17 cellular contexts compared by ENCODE assay signal in genomic region chr11:61472282-61472681, GRCh38. TPM values are rescaled to one million over a fixed set of nuclear protein-coding genes. Genes with fewer than 3 reads are reported as not detected.
A peak's percentile ranks its signal among the peaks of the same experiment; 100 is the strongest.
DNase-seq lines count a peak whose midpoint lies in the region; ATAC-seq and TF ChIP-seq lines count a peak whose summit lies in the region.
"Had no signal": no experiment of that assay in that cellular context is flagged by ENCODE, and none has a peak within 500 bp of the region (broad histone marks: within the 10 kb centered on the region; RNA-seq: fewer than 3 reads in every experiment).

No MANE protein-coding gene starts in this region.

- TF ChIP-seq CTCF in psoas muscle (IDR thresholded peaks at IDR 0.05): no peak
- no peak for TF ChIP-seq CTCF in endothelial cell (IDR thresholded peaks at IDR 0.05; ENCODE audit: unreplicated experiment)

- no peaks in the 10 kb centered on the region for H3K27me3 ChIP-seq in psoas muscle (ENCODE audit: insufficient read depth in 3 of 3, low read length in 2 of 3)
- no peaks in the 10 kb centered on the region for H3K27me3 ChIP-seq in aorta (ENCODE audit: control insufficient read depth in 1 of 2, insufficient read depth in 2 of 2, low read length in 1 of 2)
- H3K27me3 ChIP-seq: ovary had no signal

- H3K4me1 ChIP-seq in psoas muscle (peaks cover 23% of the 10 kb centered on the region), aorta (ENCODE audit: control insufficient read depth in 1 of 2, insufficient read depth in 2 of 2, low read length in 2 of 2) (no peaks in the 10 kb centered on the region)
- H3K4me1 ChIP-seq: foreskin keratinocyte had no signal

- H3K9me3 Mint-ChIP-seq in activated T-cell treated with anti-CD3 and anti-CD28 coated beads, Interleukin-2, amount 50 U/mL, for 24 hours: no peaks in the 10 kb centered on the region
- peaks cover 0 to 3% of the 10 kb centered on the region in 2 donors for H3K9me3 Mint-ChIP-seq in activated T-cell treated with anti-CD3 and anti-CD28 coated beads, Interleukin-2, amount 50 U/mL, for 72 hours
- H3K9me3 Mint-ChIP-seq in endothelial cell (ENCODE audit: unreplicated experiment): no peaks in the 10 kb centered on the region
- H3K9me3 Mint-ChIP-seq: activated T-helper 17 cell treated with anti-CD3 and anti-CD28 coated beads, Interleukin-2, amount 50 U/mL, for 72 hours; stimulated activated naive CD8-positive, alpha-beta T cell treated with anti-CD3 and anti-CD28 coated beads, Interleukin-15, Interleukin-2, amounts not matched to agents 100 ng/mL and 50 ng/mL, for 24 hours had no signal

- intact Hi-C loops in Right ventricle myocardium superior (cut with DNase I): loop anchor here (10.0 kb wide), 1 partner anchor 103 kb away; no protein-coding TSS in a partner anchor
- intact Hi-C loops in psoas muscle (cut with DNase I): loop anchor here in 1 of 2 donors (10.0 kb wide), 1 partner anchor 263 kb away; no protein-coding TSS in a partner anchor
- intact Hi-C loops in aorta (cut with DNase I): no loop called here

- peaks cover 0 to 14% of the 10 kb centered on the region in 2 donors for H3K36me3 ChIP-seq in psoas muscle (ENCODE audit: insufficient read depth in 1 of 2, low read depth in 1 of 2)
- H3K36me3 ChIP-seq in aorta (ENCODE audit: control insufficient read depth in 1 of 2, insufficient read depth in 2 of 2, low read length in 1 of 2): peaks cover 0 to 4% of the 10 kb centered on the region in 2 donors
- H3K36me3 ChIP-seq: ovary had no signal

- H3K27ac ChIP-seq in psoas muscle (peak overlapping the region; percentile 92), aorta (ENCODE audit: low read depth in 1 of 2, low read length in 2 of 2) (peak overlapping the region in 1 of 2 donors; percentile 79)
- H3K27ac ChIP-seq: foreskin keratinocyte had no signal

- H3K4me3 Mint-ChIP-seq in activated T-cell treated with anti-CD3 and anti-CD28 coated beads, Interleukin-2, amount 50 U/mL, for 24 hours: no peak overlapping the region
- no peak overlapping the region for H3K4me3 Mint-ChIP-seq in activated T-cell treated with anti-CD3 and anti-CD28 coated beads, Interleukin-2, amount 50 U/mL, for 72 hours
- no peak overlapping the region for H3K4me3 Mint-ChIP-seq in endothelial cell (ENCODE audit: unreplicated experiment)
- H3K4me3 Mint-ChIP-seq: activated T-helper 17 cell treated with anti-CD3 and anti-CD28 coated beads, Interleukin-2, amount 50 U/mL, for 72 hours; stimulated activated naive CD8-positive, alpha-beta T cell treated with anti-CD3 and anti-CD28 coated beads, Interleukin-15, Interleukin-2, amounts not matched to agents 100 ng/mL and 50 ng/mL, for 24 hours had no signal

- DNase-seq in activated T-cell treated with anti-CD3 and anti-CD28 coated beads, Interleukin-2, amount 50 U/mL, for 24 hours: no peak
- no peak for DNase-seq in activated T-cell treated with anti-CD3 and anti-CD28 coated beads, Interleukin-2, amount 50 U/mL, for 72 hours
- peak; percentile 88 for DNase-seq in Right ventricle myocardium superior
- peak; percentile 88 to 93 for DNase-seq in psoas muscle
- peak; percentile 90 to 92 for DNase-seq in aorta
- no peak for DNase-seq in NCI-H2081 treated with DMSO at 0.1 percent for 48 hours (lab: John Stamatoyannopoulos, UW)
- DNase-seq in endothelial cell (ENCODE audit: low spot score): no peak
- DNase-seq: 8988T; activated CD4-positive, alpha-beta T cell treated with anti-CD3 and anti-CD28 coated beads for 4 hours; foreskin keratinocyte; kidney; stimulated activated CD4-positive, alpha-beta T cell treated with anti-CD3 and anti-CD28 coated beads, Interleukin-4, amount 100 ng/mL, for 1 hour; SW 1271 had no signal

- peak overlapping the region; percentile 28 for H3K4me3 ChIP-seq in psoas muscle
- no peak overlapping the region for H3K4me3 ChIP-seq in aorta (ENCODE audit: low read length in 2 of 2)
- H3K4me3 ChIP-seq: ovary had no signal

- WGBS in psoas muscle, 3 donors: 20 to 42% (median 22%) methylated on average over 5 of the region's 5 CpGs
- WGBS in aorta, 2 donors: 8 to 10% methylated on average over 5 of the region's 5 CpGs

- no peaks in the 10 kb centered on the region for H3K27me3 Mint-ChIP-seq in activated T-cell treated with anti-CD3 and anti-CD28 coated beads, Interleukin-2, amount 50 U/mL, for 24 hours
- no peaks in the 10 kb centered on the region for H3K27me3 Mint-ChIP-seq in activated T-cell treated with anti-CD3 and anti-CD28 coated beads, Interleukin-2, amount 50 U/mL, for 72 hours (ENCODE audit: low read depth)
- peaks cover 1% of the 10 kb centered on the region for H3K27me3 Mint-ChIP-seq in endothelial cell (ENCODE audit: unreplicated experiment)
- H3K27me3 Mint-ChIP-seq: activated T-helper 17 cell treated with anti-CD3 and anti-CD28 coated beads, Interleukin-2, amount 50 U/mL, for 72 hours; stimulated activated naive CD8-positive, alpha-beta T cell treated with anti-CD3 and anti-CD28 coated beads, Interleukin-15, Interleukin-2, amounts not matched to agents 100 ng/mL and 50 ng/mL, for 24 hours had no signal

- no peak for ATAC-seq in activated T-cell treated with anti-CD3 and anti-CD28 coated beads, Interleukin-2, amount 50 U/mL, for 72 hours (replicated peaks in 1 of 2)
- ATAC-seq in Right ventricle myocardium superior (ENCODE audit: poor library complexity) (peak; percentile 86), psoas muscle (peak; percentile 88 to 92 (median 92)), aorta (ENCODE audit: low FRiP score) (peak; percentile 84), GM21528 (IDR thresholded peaks at IDR 0.05; ENCODE audit: low FRiP score, unreplicated experiment) (no peak)
- ATAC-seq: activated T-helper 17 cell treated with anti-CD3 and anti-CD28 coated beads, Interleukin-2, amount 50 U/mL, for 72 hours; foreskin keratinocyte had no signal

- peak overlapping the region; percentile 33 for H3K27ac Mint-ChIP-seq in activated T-cell treated with anti-CD3 and anti-CD28 coated beads, Interleukin-2, amount 50 U/mL, for 24 hours
- H3K27ac Mint-ChIP-seq in activated T-cell treated with anti-CD3 and anti-CD28 coated beads, Interleukin-2, amount 50 U/mL, for 72 hours: no peak overlapping the region
- no peak overlapping the region for H3K27ac Mint-ChIP-seq in endothelial cell (ENCODE audit: unreplicated experiment)
- H3K27ac Mint-ChIP-seq: stimulated activated naive CD8-positive, alpha-beta T cell treated with anti-CD3 and anti-CD28 coated beads, Interleukin-15, Interleukin-2, amounts not matched to agents 100 ng/mL and 50 ng/mL, for 24 hours had no signal

- H3K4me1 Mint-ChIP-seq in activated T-cell treated with anti-CD3 and anti-CD28 coated beads, Interleukin-2, amount 50 U/mL, for 24 hours (ENCODE audit: low read depth): peaks cover 12% of the 10 kb centered on the region
- peaks cover 4% of the 10 kb centered on the region for H3K4me1 Mint-ChIP-seq in activated T-cell treated with anti-CD3 and anti-CD28 coated beads, Interleukin-2, amount 50 U/mL, for 72 hours (ENCODE audit: low read depth)
- H3K4me1 Mint-ChIP-seq in endothelial cell (ENCODE audit: unreplicated experiment): peaks cover 9% of the 10 kb centered on the region

- H3K9me3 ChIP-seq in psoas muscle (peaks cover 3% of the 10 kb centered on the region), aorta (ENCODE audit: control insufficient read depth, low read length) (no peaks in the 10 kb centered on the region)
- H3K9me3 ChIP-seq: ovary had no signal

- peaks cover 37% of the 10 kb centered on the region for H3K36me3 Mint-ChIP-seq in activated T-cell treated with anti-CD3 and anti-CD28 coated beads, Interleukin-2, amount 50 U/mL, for 24 hours (ENCODE audit: low read depth)
- H3K36me3 Mint-ChIP-seq in activated T-cell treated with anti-CD3 and anti-CD28 coated beads, Interleukin-2, amount 50 U/mL, for 72 hours (ENCODE audit: insufficient read depth in 2 of 2): peaks cover 5 to 11% of the 10 kb centered on the region in 2 donors
- peaks cover 16% of the 10 kb centered on the region for H3K36me3 Mint-ChIP-seq in endothelial cell (ENCODE audit: low read depth, unreplicated experiment)

RNA-seq across cellular contexts. Expression of gene LRRC10B, which starts 36.3 kb away (rescaled TPM):
- not detected for total RNA-seq in activated T-cell treated with anti-CD3 and anti-CD28 coated beads, Interleukin-2, amount 50 U/mL, for 72 hours
- 0.46 TPM for total RNA-seq in Right ventricle myocardium superior
- under 1 TPM in 3 of 4 donors, not detected in 1; 0.27 to 0.69 (median 0.64) TPM for total RNA-seq in psoas muscle
- 1 to 10 TPM in 1 of 3 donors, under 1 TPM in 2; 0.24 to 2.1 (median 0.40) TPM for polyA plus RNA-seq in psoas muscle
- 1 to 10 TPM; 1.1 to 2.8 TPM for total RNA-seq in aorta
- polyA plus RNA-seq in aorta: under 1 TPM in 1 of 2 donors, not detected in 1; 0.13 TPM
- 0.13 TPM for total RNA-seq in endothelial cell (ENCODE audit: unreplicated experiment)
- total RNA-seq: activated T-helper 17 cell treated with anti-CD3 and anti-CD28 coated beads, Interleukin-2, amount 50 U/mL, for 72 hours; foreskin keratinocyte had no signal

RNA-seq across cellular contexts. Expression of gene SDHAF2, which starts 42.4 kb away (rescaled TPM):
- 10 to 100 TPM; 36.6 to 40.7 TPM for total RNA-seq in activated T-cell treated with anti-CD3 and anti-CD28 coated beads, Interleukin-2, amount 50 U/mL, for 72 hours
- total RNA-seq in Right ventricle myocardium superior: 33.7 TPM
- 10 to 100 TPM; 29.4 to 45.2 (median 33.7) TPM for total RNA-seq in psoas muscle
- 100 to 1,000 TPM in 1 of 3 donors, 10 to 100 TPM in 2; 52.7 to 103 (median 84.4) TPM for polyA plus RNA-seq in psoas muscle
- 10 to 100 TPM; 33.0 to 40.0 TPM for total RNA-seq in aorta
- 10 to 100 TPM; 32.3 to 37.7 TPM for polyA plus RNA-seq in aorta
- 47.2 TPM for total RNA-seq in endothelial cell (ENCODE audit: unreplicated experiment)

RNA-seq across cellular contexts. Expression of gene CPSF7, which starts 42.5 kb away (rescaled TPM):
- 100 to 1,000 TPM; 164 to 223 TPM for total RNA-seq in activated T-cell treated with anti-CD3 and anti-CD28 coated beads, Interleukin-2, amount 50 U/mL, for 72 hours
- 32.5 TPM for total RNA-seq in Right ventricle myocardium superior
- 10 to 100 TPM; 51.1 to 66.2 (median 55.4) TPM for total RNA-seq in psoas muscle
- polyA plus RNA-seq in psoas muscle: 10 to 100 TPM; 28.2 to 48.2 (median 39.9) TPM
- total RNA-seq in aorta: 10 to 100 TPM; 75.8 to 89.4 TPM
- polyA plus RNA-seq in aorta: 10 to 100 TPM; 19.8 to 54.2 TPM
- total RNA-seq in endothelial cell (ENCODE audit: unreplicated experiment): 79.5 TPM

Comparison
In these comparisons a context has a peak if more than half of its experiments do, and no peak if none do; other contexts are left out.
1. DNase-seq: peak in Right ventricle myocardium superior (single experiment), psoas muscle (2 of 2) and aorta (2 of 2); none in activated T-cell treated with anti-CD3 and anti-CD28 coated beads, Interleukin-2, amount 50 U/mL, for 24 hours (single experiment), activated T-cell treated with anti-CD3 and anti-CD28 coated beads, Interleukin-2, amount 50 U/mL, for 72 hours (0 of 2), NCI-H2081 treated with DMSO at 0.1 percent for 48 hours (single experiment) and endothelial cell (single experiment).
2. ATAC-seq: peak in Right ventricle myocardium superior (single experiment), psoas muscle (4 of 4) and aorta (single experiment); none in activated T-cell treated with anti-CD3 and anti-CD28 coated beads, Interleukin-2, amount 50 U/mL, for 72 hours (0 of 2) and GM21528 (single experiment).